Comparison of ENCODE assay signal across 9 cellular contexts in genomic region chr2:105802587-105802986, GRCh38. TPM values are rescaled to one million over a fixed set of nuclear protein-coding genes. Genes with fewer than 3 reads are reported as not detected.
DNase-seq lines count a peak whose midpoint lies in the region; ATAC-seq, FAIRE-seq and TF ChIP-seq lines count a peak whose summit lies in the region.
"Had no signal": no experiment of that assay in that cellular context is flagged by ENCODE, and none has a peak within 500 bp of the region (broad histone marks: within the 10 kb centered on the region; RNA-seq: fewer than 3 reads in every experiment).

No MANE protein-coding gene starts in this region.

- FAIRE-seq in kidney (lab: Jason Lieb, UNC): no peak
- FAIRE-seq: keratinocyte had no signal

- peaks cover 0 to 8% of the 10 kb centered on the region in 2 donors for H3K4me1 ChIP-seq in kidney (ENCODE audit: control insufficient read depth in 1 of 2, insufficient read depth in 1 of 2, low read depth in 1 of 2, low read length in 2 of 2)

- no peak overlapping the region for H3K9ac ChIP-seq in kidney (ENCODE audit: low read length in 2 of 2)

- no peaks in the 10 kb centered on the region for H3K36me3 ChIP-seq in kidney (ENCODE audit: control insufficient read depth in 1 of 2, insufficient read depth in 2 of 2, low read length in 2 of 2)

- H3K27ac ChIP-seq in kidney (ENCODE audit: low read depth in 2 of 2, low read length in 2 of 2): no peak overlapping the region

- no peak overlapping the region for H3K4me3 ChIP-seq in kidney (ENCODE audit: low read length in 2 of 2)

- peak; percentile 59 for ATAC-seq in HG03457 (IDR thresholded peaks at IDR 0.05; ENCODE audit: unreplicated experiment)

- peak; percentile 31 for DNase-seq in NK-92 treated with Interleukin-12 subunit alpha and Interleukin-12 subunit beta, amount 100 ng/mL, for 24 hours (lab: John Stamatoyannopoulos, UW)
- DNase-seq in NK-92 (lab: John Stamatoyannopoulos, UW; ENCODE audit: unreplicated experiment) (no peak), activated T-cell treated with anti-CD3 and anti-CD28 coated beads for 24 hours (ENCODE audit: low read depth) (peak; percentile 65), kidney (no peak), NCI-H446 treated with DMSO at 0.1 percent for 48 hours (lab: John Stamatoyannopoulos, UW) (no peak), occipital lobe (lab: John Stamatoyannopoulos, UW) (no peak)
- peak; percentile 68 for DNase-seq in stimulated activated CD4-positive, alpha-beta T cell treated with anti-CD3 and anti-CD28 coated beads, Interleukin-15, amount 100 ng/mL, for 24 hours

- H3K9me3 ChIP-seq in kidney (ENCODE audit: control insufficient read depth in 1 of 2, low read length in 2 of 2): no peaks in the 10 kb centered on the region

- TF ChIP-seq CTCF in kidney (IDR thresholded peaks at IDR 0.05; ENCODE audit: borderline replicate concordance, extremely low read depth, insufficient read depth): no peak

- intact Hi-C loops in kidney (cut with DNase I): no loop called here

RNA-seq across cellular contexts. Expression of gene NCK2, which starts 57.9 kb away (rescaled TPM):
- total RNA-seq in kidney (52.9 TPM), occipital lobe (86.1 TPM)
- polyA plus RNA-seq in kidney (ENCODE audit: insufficient read depth, low read depth, low replicate concordance): 22.8 TPM

Comparison
In these comparisons a context has a peak if more than half of its experiments do, and no peak if none do; other contexts are left out.
1. DNase-seq: peak in NK-92 treated with Interleukin-12 subunit alpha and Interleukin-12 subunit beta, amount 100 ng/mL, for 24 hours (single experiment), activated T-cell treated with anti-CD3 and anti-CD28 coated beads for 24 hours (single experiment) and stimulated activated CD4-positive, alpha-beta T cell treated with anti-CD3 and anti-CD28 coated beads, Interleukin-15, amount 100 ng/mL, for 24 hours (single experiment); none in NK-92 (single experiment), kidney (single experiment), NCI-H446 treated with DMSO at 0.1 percent for 48 hours (single experiment) and occipital lobe (single experiment).